Comparison of ENCODE assay signal across 8 cellular contexts in genomic region chr3:197309528-197310361, GRCh38. TPM values are rescaled to one million over a fixed set of nuclear protein-coding genes. Genes with fewer than 3 reads are reported as not detected.
DNase-seq lines count a peak whose midpoint lies in the region; TF ChIP-seq lines count a peak whose summit lies in the region.

No MANE protein-coding gene starts in this region.

- no peaks in the 10 kb centered on the region for H3K79me2 ChIP-seq in mammary epithelial cell (ENCODE audit: insufficient read depth, low read length)

- H3K4me2 ChIP-seq in mammary epithelial cell (ENCODE audit: insufficient read depth, low read depth, low read length), result peak overlapping the region; percentile 61

- intact Hi-C loops in mammary epithelial cell (cut with micrococcal nuclease), result no loop called here

- peak overlapping the region; percentile 41 for H2AFZ ChIP-seq in mammary epithelial cell (ENCODE audit: low read depth, low read length)

- POLR2A ChIA-PET in BJ (lab: Charles Lee), result interaction anchor here (0.7 kb wide), 1 partner anchor 41 kb away, joined by 4 read pairs; no protein-coding TSS in a partner anchor

- peaks cover 41% of the 10 kb centered on the region for H3K4me1 ChIP-seq in mammary epithelial cell (ENCODE audit: insufficient read depth, low read length)
- peaks cover 26% of the 10 kb centered on the region for H3K4me1 ChIP-seq in mesodermal cell (ENCODE audit: control insufficient read depth, insufficient read depth, low read length, poor library complexity, severe bottlenecking)

- TF ChIP-seq CTCF in BJ (IDR thresholded peaks at IDR 0.05; ENCODE audit: insufficient read depth, low read depth, low read length) (no peak), mammary epithelial cell (conservative IDR thresholded peaks at IDR 0.05 in 1 of 2, IDR thresholded peaks at IDR 0.05 in 1 of 2; ENCODE audit: extremely low read depth in 1 of 2, insufficient read depth in 1 of 2, low read depth in 1 of 2, low read length in 2 of 2) (no peak), WERI-Rb-1 (IDR thresholded peaks at IDR 0.05; ENCODE audit: low read depth, low read length) (no peak), GM13977 (IDR thresholded peaks at IDR 0.05; ENCODE audit: extremely low read depth, insufficient read depth, missing control alignments) (no peak)

- in situ Hi-C loops in mammary epithelial cell (cut with MboI; ENCODE audit: low sequenced_read_pairs in 2 of 2) (no loop called here), GM13977 (cut with MboI; ENCODE audit: low pct_unique_long_range_greater_than_20kb, low sequenced_read_pairs, unreplicated experiment) (no loop called here)

- H3K9ac ChIP-seq in mammary epithelial cell (ENCODE audit: insufficient read depth, low read length), result no peak overlapping the region

- WGBS in mammary epithelial cell (ENCODE audit: low coverage, missing lambda C conversion rate), result 10% methylated on average over 5 of the region's 5 CpGs
- 66% methylated on average over 4 of the region's 5 CpGs for WGBS in mesodermal cell (ENCODE audit: insufficient coverage in 2 of 2), 2 experiments

- DNase-seq in BJ (ENCODE audit: low read depth), result peak; percentile 94
- DNase-seq in M059J (ENCODE audit: low read depth), result peak; percentile 98
- DNase-seq in mammary epithelial cell, result peak; percentile 84
- DNase-seq in substantia nigra (lab: John Stamatoyannopoulos, UW), result no peak
- no peak for DNase-seq in WERI-Rb-1
- no peak for DNase-seq in GM13977 (ENCODE audit: low spot score)
- no peak for DNase-seq in activated effector memory CD4-positive, alpha-beta T cell treated with anti-CD3 and anti-CD28 coated beads, Interleukin-2, amount 50 U/mL, for 16 hours

- no peaks in the 10 kb centered on the region for H4K20me1 ChIP-seq in mammary epithelial cell (ENCODE audit: insufficient read depth, low read length)

- no peaks in the 10 kb centered on the region for H3K9me3 ChIP-seq in mammary epithelial cell (replicated peaks; ENCODE audit: insufficient read depth, low read length)
- peaks cover 5% of the 10 kb centered on the region for H3K9me3 ChIP-seq in mesodermal cell (ENCODE audit: control insufficient read depth, low read length)
- H3K9me3 ChIP-seq in WERI-Rb-1 (ENCODE audit: severe bottlenecking), result no peaks in the 10 kb centered on the region

- dilution Hi-C loops in mammary epithelial cell (cut with HindIII; ENCODE audit: low sequenced_read_pairs), result loop anchor here (10.0 kb wide), 2 partner anchors 65 to 145 kb away; no protein-coding TSS in a partner anchor

- H3K27me3 ChIP-seq in BJ (ENCODE audit: control insufficient read depth, insufficient read depth, low read length) (no peaks in the 10 kb centered on the region), mammary epithelial cell (ENCODE audit: insufficient read depth, low read length) (no peaks in the 10 kb centered on the region), WERI-Rb-1 (ENCODE audit: insufficient read depth, low read depth, severe bottlenecking) (no peaks in the 10 kb centered on the region)

- no TSS peak for BruUV-seq in mammary epithelial cell (replicated peaks; lab: Mats Ljungman, UMichigan)

- H3K27ac ChIP-seq in mammary epithelial cell (ENCODE audit: insufficient read depth, low read depth, low read length), result peak overlapping the region; percentile 53
- H3K27ac ChIP-seq in mesodermal cell (ENCODE audit: low read depth, low read length, severe bottlenecking), result peak overlapping the region; percentile 67
- no peak overlapping the region for H3K27ac ChIP-seq in substantia nigra (ENCODE audit: low read depth, low read length, poor library complexity, severe bottlenecking)
- H3K27ac ChIP-seq in WERI-Rb-1, result no peak overlapping the region

- no peaks in the 10 kb centered on the region for H3K36me3 ChIP-seq in BJ (ENCODE audit: control insufficient read depth, insufficient read depth, low read length)
- H3K36me3 ChIP-seq in mammary epithelial cell (ENCODE audit: insufficient read depth, low read length), result no peaks in the 10 kb centered on the region
- H3K36me3 ChIP-seq in mesodermal cell (ENCODE audit: control insufficient read depth, insufficient read depth, low read length), result no peaks in the 10 kb centered on the region
- no peaks in the 10 kb centered on the region for H3K36me3 ChIP-seq in WERI-Rb-1

- H3K4me3 ChIP-seq in BJ (ENCODE audit: low read depth, low read length) (no peak overlapping the region), mammary epithelial cell (replicated peaks in 1 of 3; ENCODE audit: insufficient read depth in 1 of 3, low read depth in 2 of 3, low read length in 3 of 3) (no peak overlapping the region), mesodermal cell (ENCODE audit: extremely low read depth, insufficient read depth, low read length, poor library complexity, severe bottlenecking) (no peak overlapping the region), WERI-Rb-1 (ENCODE audit: low read depth, low read length) (no peak overlapping the region)

- CTCF ChIA-PET in BJ (lab: Yijun Ruan, JAX) (interaction anchor here (1.1 kb wide), 1 partner anchor 192 kb away, joined by 4 read pairs; no protein-coding TSS in a partner anchor), mammary epithelial cell (lab: Charles Lee; ENCODE audit: low non-redundant PET) (no interaction called here)

RNA-seq across cellular contexts. Expression of gene DLG1, which starts 11.3 kb away (rescaled TPM):
- polyA plus RNA-seq in BJ (2011; rRNA removed) (40.4 and 79.8 TPM in 2 replicates), mammary epithelial cell (32.9 TPM)
- 72.2 and 79.1 TPM in 2 replicates for polyA minus RNA-seq in BJ (2011; rRNA and poly(A)+ RNA removed)
- total RNA-seq in M059J (2014; rRNA removed; shearing (Covaris generic)), result 99.0 and 103 TPM in 2 replicates
- total RNA-seq in mammary epithelial cell, result 100 to 1,000 TPM; 115 to 157 TPM
- polyA minus RNA-seq in mammary epithelial cell, result 172 TPM
- 59.3 TPM for polyA plus RNA-seq in mesodermal cell (2013, experiment 1 of 2)
- 70.9 TPM for polyA plus RNA-seq in mesodermal cell (2013, experiment 2 of 2)

Comparison
In these comparisons a context has a peak if more than half of its experiments do, and no peak if none do; other contexts are left out.
1. DNase-seq: peak in BJ (single experiment), M059J (single experiment) and mammary epithelial cell (single experiment); none in substantia nigra (0 of 49), WERI-Rb-1 (single experiment), GM13977 (single experiment) and activated effector memory CD4-positive, alpha-beta T cell treated with anti-CD3 and anti-CD28 coated beads, Interleukin-2, amount 50 U/mL, for 16 hours (single experiment).
2. H3K27ac ChIP-seq: peak in mammary epithelial cell (single experiment) and mesodermal cell (single experiment); none in substantia nigra (single experiment) and WERI-Rb-1 (single experiment).